In genomic region chr9:121999556-121999955, GRCh38 we compare ENCODE assay signal across 14 cellular contexts.
"Had no signal": no experiment of that assay in that cellular context is flagged by ENCODE, and none has a peak within 500 bp of the region (broad histone marks: within the 10 kb centered on the region; RNA-seq: fewer than 3 reads in every experiment).

No MANE protein-coding gene starts in this region.

- H3K4me3 Mint-ChIP-seq: activated naive CD4-positive, alpha-beta T cell treated with anti-CD3 and anti-CD28 coated beads, Interleukin-2, amount 10 ng/mL, durations not matched to agents 7 days and 5 days; activated T-cell treated with anti-CD3 and anti-CD28 coated beads, Interleukin-2, amount 50 U/mL, for 72 hours; mesothelial cell of epicardium; natural killer cell had no signal

- DNase-seq: activated effector memory CD4-positive, alpha-beta T cell treated with anti-CD3 and anti-CD28 coated beads, Interleukin-2, amount 50 U/mL, for 16 hours; activated naive CD4-positive, alpha-beta T cell treated with anti-CD3 and anti-CD28 coated beads, Interleukin-2, amount 10 ng/mL, durations not matched to agents 7 days and 5 days; activated T-cell treated with anti-CD3 and anti-CD28 coated beads, Interleukin-2, amount 50 U/mL, for 72 hours; amygdala; cerebellar nuclear complex; foreskin fibroblast; hippocampal formation; left ventricle myocardium inferior; natural killer cell; retina; stomach had no signal

- H3K27me3 Mint-ChIP-seq: activated naive CD4-positive, alpha-beta T cell treated with anti-CD3 and anti-CD28 coated beads, Interleukin-2, amount 10 ng/mL, durations not matched to agents 7 days and 5 days; progenitor cell of endocrine pancreas had no signal

- H3K36me3 Mint-ChIP-seq: activated naive CD4-positive, alpha-beta T cell treated with anti-CD3 and anti-CD28 coated beads, Interleukin-2, amount 10 ng/mL, durations not matched to agents 7 days and 5 days; mesothelial cell of epicardium; natural killer cell had no signal

- H3K9me3 Mint-ChIP-seq: activated naive CD4-positive, alpha-beta T cell treated with anti-CD3 and anti-CD28 coated beads, Interleukin-2, amount 10 ng/mL, durations not matched to agents 7 days and 5 days; activated T-cell treated with anti-CD3 and anti-CD28 coated beads, Interleukin-2, amount 50 U/mL, for 72 hours; mesothelial cell of epicardium; natural killer cell had no signal

- H3K27ac Mint-ChIP-seq: activated naive CD4-positive, alpha-beta T cell treated with anti-CD3 and anti-CD28 coated beads, Interleukin-2, amount 10 ng/mL, durations not matched to agents 7 days and 5 days; activated T-cell treated with anti-CD3 and anti-CD28 coated beads, Interleukin-2, amount 50 U/mL, for 72 hours; mesothelial cell of epicardium; natural killer cell; progenitor cell of endocrine pancreas had no signal

- H3K4me1 Mint-ChIP-seq: activated naive CD4-positive, alpha-beta T cell treated with anti-CD3 and anti-CD28 coated beads, Interleukin-2, amount 10 ng/mL, durations not matched to agents 7 days and 5 days; mesothelial cell of epicardium had no signal

- ATAC-seq: activated T-cell treated with anti-CD3 and anti-CD28 coated beads, Interleukin-2, amount 50 U/mL, for 72 hours; natural killer cell; SK-N-SH treated with all-trans-retinoic acid at 6 μM for 48 hours had no signal
